ENCODE assay signal across 8 cellular contexts in genomic region chr11:119029069-119029339, GRCh38. TPM values are rescaled to one million over a fixed set of nuclear protein-coding genes. Genes with fewer than 3 reads are reported as not detected.
DNase-seq lines count a peak whose midpoint lies in the region; ATAC-seq and TF ChIP-seq lines count a peak whose summit lies in the region.

No MANE protein-coding gene starts in this region.

- H3K36me3 ChIP-seq in neural cell (ENCODE audit: insufficient read depth, low read length), result no peaks in the 10 kb centered on the region

- H3K4me3 ChIP-seq in LNCaP clone FGC (ENCODE audit: low read depth, low read length), result peak overlapping the region; percentile 86
- H3K4me3 ChIP-seq in neural cell (ENCODE audit: low read length), result peak overlapping the region; percentile 99

- H3K9me3 Mint-ChIP-seq in chondrocyte (ENCODE audit: low read depth), result no peaks in the 10 kb centered on the region

- no peak for TF ChIP-seq CTCF in C4-2B (conservative IDR thresholded peaks at IDR 0.05)
- no peak for TF ChIP-seq CTCF in LNCaP clone FGC (IDR thresholded peaks at IDR 0.05; ENCODE audit: control insufficient read depth, extremely low read depth, insufficient read depth)
- no peak for TF ChIP-seq CTCF in chondrocyte (IDR thresholded peaks at IDR 0.05)
- TF ChIP-seq CTCF in neural cell (IDR thresholded peaks at IDR 0.05; ENCODE audit: poor library complexity, severe bottlenecking), result no peak

- H3K9ac ChIP-seq in neural cell (ENCODE audit: low read length), result no peak overlapping the region

- H3K27ac ChIP-seq in C4-2B (peak overlapping the region; percentile 93), neural cell (ENCODE audit: low read length) (no peak overlapping the region)

- peaks cover 9% of the 10 kb centered on the region for H3K79me2 ChIP-seq in neural cell (replicated peaks; ENCODE audit: insufficient read depth, low read length)

- peak overlapping the region; percentile 76 for H3K4me3 Mint-ChIP-seq in chondrocyte (ENCODE audit: unreplicated experiment)

- H2AFZ ChIP-seq in neural cell (ENCODE audit: low read depth, low read length), result no peak overlapping the region

- no peak for TF ChIP-seq EP300 in neural cell (conservative IDR thresholded peaks at IDR 0.05; ENCODE audit: poor library complexity, severe bottlenecking)

- ATAC-seq in GM18511 (IDR thresholded peaks at IDR 0.05; ENCODE audit: unreplicated experiment) (no peak), GM18858 (IDR thresholded peaks at IDR 0.05; ENCODE audit: unreplicated experiment) (no peak)

- H3K4me1 Mint-ChIP-seq in chondrocyte (ENCODE audit: low read depth), result peaks cover 14% of the 10 kb centered on the region

- TF ChIP-seq RAD21 in neural cell (conservative IDR thresholded peaks at IDR 0.05), result no peak

- no peaks in the 10 kb centered on the region for H3K9me2 ChIP-seq in neural cell (ENCODE audit: insufficient read depth, low read length)

- no peaks in the 10 kb centered on the region for H4K20me1 ChIP-seq in neural cell (ENCODE audit: insufficient read depth)

- no peak for DNase-seq in LNCaP clone FGC (ENCODE audit: low read depth)
- DNase-seq in chondrocyte (ENCODE audit: low spot score), result peak; percentile 28
- DNase-seq in activated CD4-positive, CD25-positive, alpha-beta regulatory T cell treated with anti-CD3 and anti-CD28 coated beads, Interleukin-2, amount 50 U/mL, for 72 hours, result no peak
- no peak for DNase-seq in ecto neural progenitor cell (ENCODE audit: low spot score)

- H3K4me2 ChIP-seq in neural cell (ENCODE audit: low read length), result peak overlapping the region; percentile 97

- no peak overlapping the region for H3K27ac Mint-ChIP-seq in chondrocyte (ENCODE audit: unreplicated experiment)

- no peaks in the 10 kb centered on the region for H3F3A ChIP-seq in neural cell (ENCODE audit: insufficient read depth, low read length, poor library complexity, severe bottlenecking)

- H3K27me3 ChIP-seq in neural cell (ENCODE audit: insufficient read depth, low read depth, low read length), result no peaks in the 10 kb centered on the region

- no peaks in the 10 kb centered on the region for H3K27me3 Mint-ChIP-seq in chondrocyte (ENCODE audit: low read depth)

- peaks cover 7% of the 10 kb centered on the region for H3K36me3 Mint-ChIP-seq in chondrocyte (ENCODE audit: low read depth)

- H3K9me3 ChIP-seq in neural cell (ENCODE audit: low read length), result no peaks in the 10 kb centered on the region

TF ChIP-seq in neural cell, 6 proteins besides CTCF, POLR2A, EP300 and RAD21:
- TF ChIP-seq POLR2AphosphoS5 (IDR thresholded peaks at IDR 0.05) (no peak), EZH2 (IDR thresholded peaks at IDR 0.05; ENCODE audit: borderline replicate concordance, insufficient read depth, low read length, poor library complexity, severe bottlenecking) (no peak), MXI1 (conservative IDR thresholded peaks at IDR 0.05; ENCODE audit: poor library complexity, severe bottlenecking) (no peak), TAF1 (IDR thresholded peaks at IDR 0.05; ENCODE audit: low read depth) (no peak), REST (IDR thresholded peaks at IDR 0.05; ENCODE audit: borderline replicate concordance) (no peak), SMC3 (conservative IDR thresholded peaks at IDR 0.05; ENCODE audit: poor library complexity) (no peak)

RNA-seq across cellular contexts. Expression of gene SLC37A4, which starts 1.7 kb away (rescaled TPM):
- 13.6 to 15.6 TPM (median 13.9 TPM) in 3 replicates for total RNA-seq in chondrocyte
- 23.5 and 25.8 TPM in 2 replicates for polyA plus RNA-seq in neural cell
- 11.3 and 13.9 TPM in 2 replicates for polyA minus RNA-seq in neural cell

RNA-seq across cellular contexts. Expression of gene TRAPPC4, which starts 10.4 kb away (rescaled TPM):
- total RNA-seq in chondrocyte, result 73.0 to 78.8 TPM (median 75.0 TPM) in 3 replicates
- 271 and 276 TPM in 2 replicates for polyA plus RNA-seq in neural cell
- 97.6 and 112 TPM in 2 replicates for polyA minus RNA-seq in neural cell

RNA-seq across cellular contexts. Expression of gene RPS25, which starts 10.9 kb away (rescaled TPM):
- total RNA-seq in chondrocyte, result 600 to 777 TPM (median 609 TPM) in 3 replicates
- 1,615 and 1,728 TPM in 2 replicates for polyA plus RNA-seq in neural cell
- polyA minus RNA-seq in neural cell, result 599 and 653 TPM in 2 replicates

RNA-seq across cellular contexts. Expression of gene HYOU1, which starts 28.0 kb away (rescaled TPM):
- total RNA-seq in chondrocyte, result 213 to 227 TPM (median 214 TPM) in 3 replicates
- polyA plus RNA-seq in neural cell, result 68.4 and 74.6 TPM in 2 replicates
- 88.7 and 92.5 TPM in 2 replicates for polyA minus RNA-seq in neural cell

RNA-seq across cellular contexts. Expression of gene CENATAC, which starts 31.1 kb away (rescaled TPM):
- 16.6 to 30.0 TPM (median 16.7 TPM) in 3 replicates for total RNA-seq in chondrocyte
- 69.9 and 70.3 TPM in 2 replicates for polyA plus RNA-seq in neural cell
- polyA minus RNA-seq in neural cell, result 57.7 and 59.2 TPM in 2 replicates
